In the genomic region with DNA sequence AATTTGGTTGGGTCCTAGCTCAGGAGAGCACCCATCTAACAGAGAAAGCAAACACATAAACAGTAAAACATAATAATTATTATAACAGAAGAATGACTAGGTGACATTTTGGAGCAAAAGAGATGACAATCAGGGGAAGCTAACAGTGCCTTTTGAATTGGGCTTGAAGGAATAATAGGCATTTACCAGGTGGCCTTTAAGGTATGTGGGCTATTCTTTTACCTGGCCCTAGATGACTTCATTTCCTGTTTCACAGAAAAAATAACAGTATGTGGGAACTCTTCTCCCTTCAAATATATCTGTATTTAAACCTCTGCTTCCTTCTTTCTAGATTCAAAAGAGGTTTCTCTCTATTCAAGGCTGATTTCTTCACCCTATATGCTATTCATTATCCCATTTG, we compare ENCODE assay signal across 17 cellular contexts. TPM values are rescaled to one million over a fixed set of nuclear protein-coding genes. Genes with fewer than 3 reads are reported as not detected.
DNase-seq lines count a peak whose midpoint lies in the region; ATAC-seq, FAIRE-seq and TF ChIP-seq lines count a peak whose summit lies in the region.
"Had no signal": no experiment of that assay in that cellular context is flagged by ENCODE, and none has a peak within 500 bp of the region (broad histone marks: within the 10 kb centered on the region; RNA-seq: fewer than 3 reads in every experiment).

No MANE protein-coding gene starts in this region.

- H3K4me3 Mint-ChIP-seq in activated naive CD4-positive, alpha-beta T cell treated with anti-CD3 and anti-CD28 coated beads for 36 hours = no peak overlapping the region
- H3K4me3 Mint-ChIP-seq: activated CD4-positive, alpha-beta memory T cell treated with anti-CD3 and anti-CD28 coated beads, Interleukin-2, amount 10 ng/mL, durations not matched to agents 7 days and 5 days had no signal

- H3K36me3 Mint-ChIP-seq in activated naive CD4-positive, alpha-beta T cell treated with anti-CD3 and anti-CD28 coated beads for 36 hours (ENCODE audit: low read depth) = peaks cover 21% of the 10 kb centered on the region
- peaks cover 28 to 32% of the 10 kb centered on the region in 2 donors for H3K36me3 Mint-ChIP-seq in activated naive CD4-positive, alpha-beta T cell treated with anti-CD3 and anti-CD28 coated beads, Interleukin-2, amount 50 U/mL, for 72 hours

- TF ChIP-seq CTCF in bronchial epithelial cell (IDR thresholded peaks at IDR 0.05; ENCODE audit: insufficient read depth, low read length, severe bottlenecking) (no peak), neutrophil (IDR thresholded peaks at IDR 0.05) (no peak)

- no peak for ATAC-seq in activated naive CD4-positive, alpha-beta T cell treated with anti-CD3 and anti-CD28 coated beads, Interleukin-2, amount 50 U/mL, for 72 hours
- ATAC-seq in GM21825 (IDR thresholded peaks at IDR 0.05; ENCODE audit: unreplicated experiment) = no peak
- ATAC-seq: HepG2, left lung had no signal

- H3K36me3 ChIP-seq in bronchial epithelial cell (ENCODE audit: control insufficient read depth, insufficient read depth, low read length) (no peaks in the 10 kb centered on the region), neutrophil (peaks cover 4% of the 10 kb centered on the region), MG63 (no peaks in the 10 kb centered on the region; the same call in 1 of the 2 replicates)
- H3K36me3 ChIP-seq: left lung had no signal

- CTCF ChIA-PET in activated naive CD4-positive, alpha-beta T cell treated with anti-CD3 and anti-CD28 coated beads for 36 hours (lab: Charles Lee) = interaction anchor here (1.0 kb wide), 1 partner anchor 120 kb away, joined by 3 read pairs; no protein-coding TSS in a partner anchor

- H3K27ac ChIP-seq in neutrophil = peak overlapping the region; percentile 19
- H3K27ac ChIP-seq: left lung, parathyroid adenoma had no signal

- H3K4me1 Mint-ChIP-seq in activated naive CD4-positive, alpha-beta T cell treated with anti-CD3 and anti-CD28 coated beads for 36 hours (ENCODE audit: low read depth) = peaks cover 36% of the 10 kb centered on the region

- peaks cover 46 to 47% of the 10 kb centered on the region in 2 experiments for H3K4me1 ChIP-seq in neutrophil (ENCODE audit: control insufficient read depth in 1 of 2, insufficient read depth in 1 of 2, low read depth in 1 of 2, low read length in 1 of 2)

- H3K9me3 ChIP-seq in neutrophil (no peaks in the 10 kb centered on the region), MG63 (no peaks in the 10 kb centered on the region)
- H3K9me3 ChIP-seq: left lung had no signal

- intact Hi-C loops in activated naive CD4-positive, alpha-beta T cell treated with anti-CD3 and anti-CD28 coated beads for 36 hours (cut with micrococcal nuclease) = no loop called here

- no peaks in the 10 kb centered on the region for H3K27me3 Mint-ChIP-seq in activated naive CD4-positive, alpha-beta T cell treated with anti-CD3 and anti-CD28 coated beads for 36 hours (ENCODE audit: low read depth)
- H3K27me3 Mint-ChIP-seq: activated CD4-positive, alpha-beta memory T cell treated with anti-CD3 and anti-CD28 coated beads, Interleukin-2, amount 10 ng/mL, durations not matched to agents 7 days and 5 days had no signal

- no peak for TF ChIP-seq EP300 in Ishikawa (IDR thresholded peaks at IDR 0.05; ENCODE audit: borderline replicate concordance)

- H3K27me3 ChIP-seq in bronchial epithelial cell (ENCODE audit: control insufficient read depth, insufficient read depth, low read length) = no peaks in the 10 kb centered on the region
- H3K27me3 ChIP-seq in neutrophil = no peaks in the 10 kb centered on the region
- no peaks in the 10 kb centered on the region for H3K27me3 ChIP-seq in MG63
- H3K27me3 ChIP-seq: left lung had no signal

- DNase-seq in activated naive CD4-positive, alpha-beta T cell treated with anti-CD3 and anti-CD28 coated beads for 36 hours = no peak
- no peak for DNase-seq in activated naive CD4-positive, alpha-beta T cell treated with anti-CD3 and anti-CD28 coated beads, Interleukin-2, amount 50 U/mL, for 72 hours (ENCODE audit: low spot score in 2 of 2)
- peak; percentile 26 for DNase-seq in bronchial epithelial cell (ENCODE audit: low read depth)
- no peak for DNase-seq in MG63
- no peak for DNase-seq in NCI-H2171 (lab: John Stamatoyannopoulos, UW)
- DNase-seq: activated CD4-positive, alpha-beta memory T cell treated with anti-CD3 and anti-CD28 coated beads, Interleukin-2, amount 10 ng/mL, durations not matched to agents 7 days and 5 days; aorta; Calu3; hippocampal formation; left lung; NCI-H226; substantia nigra had no signal

- FAIRE-seq in bronchial epithelial cell (lab: Jason Lieb, UNC) = no peak
- FAIRE-seq: HepG2 had no signal

- no peak overlapping the region for H3K4me3 ChIP-seq in bronchial epithelial cell (ENCODE audit: low read depth, low read length)
- H3K4me3 ChIP-seq in neutrophil (ENCODE audit: low read depth in 1 of 2, low read length in 1 of 2) = no peak overlapping the region
- no peak overlapping the region for H3K4me3 ChIP-seq in MG63
- H3K4me3 ChIP-seq: left lung had no signal

- TF ChIP-seq RAD21 in Ishikawa (IDR thresholded peaks at IDR 0.05; ENCODE audit: low read depth) = no peak

- no peaks in the 10 kb centered on the region for H3K9me3 Mint-ChIP-seq in activated naive CD4-positive, alpha-beta T cell treated with anti-CD3 and anti-CD28 coated beads for 36 hours
- peaks cover 3 to 4% of the 10 kb centered on the region in 2 donors for H3K9me3 Mint-ChIP-seq in activated naive CD4-positive, alpha-beta T cell treated with anti-CD3 and anti-CD28 coated beads, Interleukin-2, amount 50 U/mL, for 72 hours
- H3K9me3 Mint-ChIP-seq: activated CD4-positive, alpha-beta memory T cell treated with anti-CD3 and anti-CD28 coated beads, Interleukin-2, amount 10 ng/mL, durations not matched to agents 7 days and 5 days had no signal

- peak overlapping the region; percentile 20 for H3K27ac Mint-ChIP-seq in activated naive CD4-positive, alpha-beta T cell treated with anti-CD3 and anti-CD28 coated beads for 36 hours
- H3K27ac Mint-ChIP-seq in activated naive CD4-positive, alpha-beta T cell treated with anti-CD3 and anti-CD28 coated beads, Interleukin-2, amount 50 U/mL, for 72 hours = no peak overlapping the region

TF ChIP-seq in Ishikawa, 13 proteins besides CTCF, POLR2A, EP300 and RAD21:
- TF ChIP-seq, protein P1, sequence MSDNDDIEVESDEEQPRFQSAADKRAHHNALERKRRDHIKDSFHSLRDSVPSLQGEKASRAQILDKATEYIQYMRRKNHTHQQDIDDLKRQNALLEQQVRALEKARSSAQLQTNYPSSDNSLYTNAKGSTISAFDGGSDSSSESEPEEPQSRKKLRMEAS (IDR thresholded peaks at IDR 0.05) = no peak
- TF ChIP-seq TEAD4 (IDR thresholded peaks at IDR 0.05) (0 out of 2 replicates have a peak, but pooled peaks have one; percentile 7), EGR1 (IDR thresholded peaks at IDR 0.05) (no peak), CEBPB (IDR thresholded peaks at IDR 0.05) (no peak)

RNA-seq across cellular contexts. Expression of a gene that starts 3.8 kb away (rescaled TPM):
- total RNA-seq in activated naive CD4-positive, alpha-beta T cell treated with anti-CD3 and anti-CD28 coated beads for 36 hours = 10 to 100 TPM; 24.2 to 24.5 TPM
- 10 to 100 TPM; 11.6 to 31.0 TPM for total RNA-seq in activated naive CD4-positive, alpha-beta T cell treated with anti-CD3 and anti-CD28 coated beads, Interleukin-2, amount 50 U/mL, for 72 hours
- 10.6 and 11.1 TPM in 2 replicates for total RNA-seq in bronchial epithelial cell
- 13.6 and 25.9 TPM in 2 replicates for total RNA-seq in MG63 (2014; rRNA removed; shearing (Covaris generic); ENCODE audit: low replicate concordance)

RNA-seq across cellular contexts. Expression of a gene that starts 4.0 kb away (rescaled TPM):
- 10 to 100 TPM in 1 of 2 experiments, 1 to 10 TPM in 1; 8.1 to 10.5 TPM for total RNA-seq in activated naive CD4-positive, alpha-beta T cell treated with anti-CD3 and anti-CD28 coated beads for 36 hours
- 10 to 100 TPM; 12.6 to 22.5 TPM for total RNA-seq in activated naive CD4-positive, alpha-beta T cell treated with anti-CD3 and anti-CD28 coated beads, Interleukin-2, amount 50 U/mL, for 72 hours
- total RNA-seq in bronchial epithelial cell = 9.7 and 12.6 TPM in 2 replicates
- 19.1 and 24.3 TPM in 2 replicates for total RNA-seq in MG63 (2014; rRNA removed; shearing (Covaris generic); ENCODE audit: low replicate concordance)

RNA-seq across cellular contexts. Expression of a gene that starts 43.5 kb away (rescaled TPM):
- 10 to 100 TPM; 12.9 to 15.3 TPM for total RNA-seq in activated naive CD4-positive, alpha-beta T cell treated with anti-CD3 and anti-CD28 coated beads for 36 hours
- 10 to 100 TPM; 17.2 to 28.2 TPM for total RNA-seq in activated naive CD4-positive, alpha-beta T cell treated with anti-CD3 and anti-CD28 coated beads, Interleukin-2, amount 50 U/mL, for 72 hours
- 114 and 146 TPM in 2 replicates for total RNA-seq in bronchial epithelial cell
- total RNA-seq in MG63 (2014; rRNA removed; shearing (Covaris generic); ENCODE audit: low replicate concordance) = 160 and 297 TPM in 2 replicates
